Comparison of ENCODE assay signal across 29 cellular contexts in the genomic region with DNA sequence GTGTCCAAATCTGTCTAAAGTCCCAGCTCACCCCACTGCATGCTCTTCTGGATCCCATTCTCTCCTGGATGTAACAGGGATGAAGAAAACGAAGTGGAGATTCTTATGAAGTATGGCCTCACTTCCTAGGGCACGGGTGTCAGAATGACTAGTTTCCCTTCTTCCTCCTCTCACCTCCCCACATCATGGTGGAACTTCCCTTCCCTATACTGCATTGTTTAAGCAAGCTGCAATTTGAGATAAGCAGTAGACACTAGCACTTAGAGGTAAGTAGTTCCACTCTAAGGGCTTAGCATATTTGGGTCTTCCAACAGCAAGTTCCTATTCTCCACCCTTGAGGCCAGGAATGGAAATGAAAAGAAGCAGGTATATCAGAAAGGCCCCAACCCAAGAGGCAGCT.
"Had no signal": no experiment of that assay in that cellular context is flagged by ENCODE, and none has a peak within 500 bp of the region (broad histone marks: within the 10 kb centered on the region; RNA-seq: fewer than 3 reads in every experiment).

No MANE protein-coding gene starts in this region.

- H3K27ac Mint-ChIP-seq: activated CD8-positive, alpha-beta T cell treated with anti-CD3 and anti-CD28 coated beads for 36 hours; activated naive CD8-positive, alpha-beta T cell; activated T-helper 17 cell treated with anti-CD3 and anti-CD28 coated beads, Interleukin-2, amount 50 U/mL, for 72 hours; dendritic cell treated with granulocyte-macrophage colony-stimulating factor and Interleukin-4, amounts not matched to agents 40 ng/mL and 50 ng/mL, for 4 days; endodermal cell; WTC11 had no signal

- DNase-seq: activated CD4-positive, alpha-beta T cell treated with anti-CD3 and anti-CD28 coated beads for 1 hour; activated CD4-positive, alpha-beta T cell treated with anti-CD3 and anti-CD28 coated beads for 48 hours; activated CD4-positive, alpha-beta T cell treated with anti-CD3 and anti-CD28 coated beads, Interleukin-2, amount 50 U/mL, for 1 hour; activated CD4-positive, alpha-beta T cell treated with anti-CD3 and anti-CD28 coated beads, Interleukin-2, amount 50 U/mL, for 48 hours; activated CD8-positive, alpha-beta memory T cell treated with anti-CD3 and anti-CD28 coated beads for 24 hours; activated CD8-positive, alpha-beta T cell treated with anti-CD3 and anti-CD28 coated beads for 36 hours; activated effector memory CD4-positive, alpha-beta T cell treated with Interleukin-2 at 50 U/mL for 16 hours; activated gamma-delta T cell treated with Interleukin-2 at 50 U/mL for 16 hours; activated naive CD4-positive, alpha-beta T cell treated with anti-CD3 and anti-CD28 coated beads, Interleukin-2, amount 50 U/mL, for 16 hours; activated naive CD4-positive, alpha-beta T cell treated with Interleukin-2 at 50 U/mL for 16 hours; activated T-cell treated with anti-CD3 and anti-CD28 coated beads, Interleukin-2, amount 50 U/mL, for 4 hours; amniotic stem cell; anterior cingulate cortex; brain microvascular endothelial cell; dorsolateral prefrontal cortex; effector memory CD4-positive, alpha-beta T cell; endodermal cell; foreskin keratinocyte; gastrocnemius medialis; glutamatergic neuron; heart left ventricle; T-helper 2 cell had no signal

- H3K36me3 ChIP-seq: brain microvascular endothelial cell, gastrocnemius medialis had no signal

- ATAC-seq: activated CD8-positive, alpha-beta T cell treated with anti-CD3 and anti-CD28 coated beads for 36 hours; activated T-cell treated with anti-CD3 and anti-CD28 coated beads, Interleukin-2, amount 50 U/mL, for 4 hours; activated T-helper 17 cell treated with anti-CD3 and anti-CD28 coated beads, Interleukin-2, amount 50 U/mL, for 72 hours; esophagus mucosa; foreskin keratinocyte; gastrocnemius medialis; heart left ventricle; WTC11 had no signal

- H3K27me3 ChIP-seq: brain microvascular endothelial cell, dorsolateral prefrontal cortex, gastrocnemius medialis, heart left ventricle had no signal

- H3K4me1 Mint-ChIP-seq: activated T-helper 17 cell treated with anti-CD3 and anti-CD28 coated beads, Interleukin-2, amount 50 U/mL, for 72 hours; endodermal cell had no signal

- H3K27me3 Mint-ChIP-seq: activated CD8-positive, alpha-beta T cell treated with anti-CD3 and anti-CD28 coated beads for 36 hours; activated naive CD8-positive, alpha-beta T cell; activated T-helper 17 cell treated with anti-CD3 and anti-CD28 coated beads, Interleukin-2, amount 50 U/mL, for 72 hours; central memory CD8-positive, alpha-beta T cell; dendritic cell treated with granulocyte-macrophage colony-stimulating factor and Interleukin-4, amounts not matched to agents 40 ng/mL and 50 ng/mL, for 4 days had no signal

- H3K4me3 ChIP-seq: coronary artery, dorsolateral prefrontal cortex, gastrocnemius medialis, heart left ventricle had no signal

- H3K9me3 Mint-ChIP-seq: activated CD8-positive, alpha-beta T cell treated with anti-CD3 and anti-CD28 coated beads for 36 hours; activated T-cell treated with anti-CD3 and anti-CD28 coated beads, Interleukin-2, amount 50 U/mL, for 4 hours; activated T-helper 17 cell treated with anti-CD3 and anti-CD28 coated beads, Interleukin-2, amount 50 U/mL, for 72 hours; central memory CD8-positive, alpha-beta T cell; dendritic cell treated with granulocyte-macrophage colony-stimulating factor and Interleukin-4, amounts not matched to agents 40 ng/mL and 50 ng/mL, for 4 days; endodermal cell had no signal

- H3K4me3 Mint-ChIP-seq: activated CD8-positive, alpha-beta T cell treated with anti-CD3 and anti-CD28 coated beads for 36 hours; activated naive CD8-positive, alpha-beta T cell; activated T-cell treated with anti-CD3 and anti-CD28 coated beads, Interleukin-2, amount 50 U/mL, for 4 hours; activated T-helper 17 cell treated with anti-CD3 and anti-CD28 coated beads, Interleukin-2, amount 50 U/mL, for 72 hours; central memory CD8-positive, alpha-beta T cell; dendritic cell treated with granulocyte-macrophage colony-stimulating factor and Interleukin-4, amounts not matched to agents 40 ng/mL and 50 ng/mL, for 4 days; endodermal cell; WTC11 had no signal

- H3K9me3 ChIP-seq: gastrocnemius medialis, heart left ventricle had no signal

- H3K36me3 Mint-ChIP-seq: WTC11 had no signal
